ENCODE assay signal across 25 cellular contexts in the genomic region with DNA sequence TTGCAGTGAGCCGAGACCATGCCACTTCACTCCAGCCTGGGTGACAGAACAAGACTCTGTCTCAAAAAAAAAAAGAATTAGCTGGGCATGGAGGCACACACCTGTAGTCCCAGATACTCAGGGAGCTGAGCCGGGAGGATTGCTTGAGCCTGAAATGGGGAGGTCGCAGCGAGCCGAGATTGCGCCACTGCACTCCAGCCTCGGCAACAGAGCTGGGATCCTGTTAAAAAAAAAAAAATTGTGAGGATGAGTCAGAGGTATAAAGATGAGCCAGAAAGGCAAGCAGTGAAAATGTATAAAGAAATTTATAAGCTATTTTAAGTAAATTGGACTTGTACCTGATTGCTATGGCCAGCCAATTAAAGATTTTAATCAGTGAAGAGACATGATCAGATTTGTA. TPM values are rescaled to one million over a fixed set of nuclear protein-coding genes. Genes with fewer than 3 reads are reported as not detected.
A peak's percentile ranks its signal among the peaks of the same experiment; 100 is the strongest.
DNase-seq lines count a peak whose midpoint lies in the region; ATAC-seq and TF ChIP-seq lines count a peak whose summit lies in the region.
"Had no signal": no experiment of that assay in that cellular context is flagged by ENCODE, and none has a peak within 500 bp of the region (broad histone marks: within the 10 kb centered on the region; RNA-seq: fewer than 3 reads in every experiment).

No MANE protein-coding gene starts in this region.

- DNase-seq in DMS79 (lab: John Stamatoyannopoulos, UW) = peak; percentile 2
- DNase-seq in DMS79 treated with DMSO at 0.1 percent for 48 hours (lab: John Stamatoyannopoulos, UW) = no peak
- DNase-seq in RPMI7951 (ENCODE audit: low read depth) = peak; percentile 19
- peak; percentile 57 for DNase-seq in fibroblast of gingiva (ENCODE audit: low read depth)
- no peak for DNase-seq in vagina (ENCODE audit: extremely low spot score in 2 of 2)
- no peak for DNase-seq in SK-N-DZ (ENCODE audit: low spot score)
- DNase-seq in NCI-H2107 (lab: John Stamatoyannopoulos, UW) = no peak
- DNase-seq: activated CD8-positive, alpha-beta T cell treated with anti-CD3 and anti-CD28 coated beads, Interleukin-2, amount 10 ng/mL, durations not matched to agents 7 days and 5 days; cerebellar nuclear complex; dorsolateral prefrontal cortex; heart left ventricle; Kasumi-1; kidney glomerular epithelial cell; NCI-H1105 treated with DMSO at 0.1 percent for 48 hours; NCI-H2029; NCI-H526 treated with DMSO at 0.1 percent for 48 hours; stimulated activated CD4-positive, alpha-beta T cell treated with anti-CD3 and anti-CD28 coated beads, Interleukin-4, amount 100 ng/mL, for 4 hours; T-helper 17 cell; upper lobe of right lung had no signal

- TF ChIP-seq POLR2A in vagina (IDR thresholded peaks at IDR 0.05) = no peak

- intact Hi-C loops in vagina (cut with DNase I) = no loop called here

- no peak overlapping the region for H3K4me3 ChIP-seq in vagina
- H3K4me3 ChIP-seq: dorsolateral prefrontal cortex, heart left ventricle, lung, upper lobe of right lung had no signal

- no peaks in the 10 kb centered on the region for H3K36me3 ChIP-seq in vagina
- H3K36me3 ChIP-seq: heart left ventricle, upper lobe of right lung had no signal

- ATAC-seq in GM21717 (IDR thresholded peaks at IDR 0.05; ENCODE audit: unreplicated experiment) = no peak
- ATAC-seq: activated CD8-positive, alpha-beta T cell treated with anti-CD3 and anti-CD28 coated beads, Interleukin-2, amount 10 ng/mL, durations not matched to agents 7 days and 5 days; heart left ventricle; SK-N-SH treated with all-trans-retinoic acid at 6 μM for 48 hours; stimulated activated memory B cell treated with anti-CD40 and anti-IgM and Interleukin-4, amounts not matched to agents 10 μg/mL and 1 μg/mL and 100 μg/mL, for 72 hours; T-helper 17 cell; upper lobe of right lung had no signal

- H3K27me3 ChIP-seq in vagina = no peaks in the 10 kb centered on the region
- H3K27me3 ChIP-seq: dorsolateral prefrontal cortex, heart left ventricle, upper lobe of right lung had no signal

- H3K9me3 ChIP-seq in vagina = no peaks in the 10 kb centered on the region
- H3K9me3 ChIP-seq: upper lobe of right lung had no signal

- H3K27ac ChIP-seq in vagina = peak overlapping the region; percentile 27
- H3K27ac ChIP-seq: 22Rv1, dorsolateral prefrontal cortex, heart left ventricle, HL-60, upper lobe of right lung had no signal

- TF ChIP-seq CTCF in vagina (IDR thresholded peaks at IDR 0.05) = no peak

- peaks cover 5% of the 10 kb centered on the region for H3K4me1 ChIP-seq in vagina
- H3K4me1 ChIP-seq: heart left ventricle, upper lobe of right lung had no signal

RNA-seq across cellular contexts. Expression of a gene that starts 21.1 kb away (rescaled TPM):
- 9.0 and 9.2 TPM in 2 replicates for total RNA-seq in RPMI7951 (2014; rRNA removed; shearing (Covaris generic))
- 8.1 TPM for total RNA-seq in vagina
- 16.3 and 17.9 TPM in 2 replicates for polyA plus RNA-seq in SK-N-DZ (2014; cell fraction: cytosol; rRNA removed)
- 3.6 and 4.3 TPM in 2 replicates for polyA plus RNA-seq in SK-N-DZ (2014; cell fraction: nucleus; rRNA removed)

RNA-seq across cellular contexts. Expression of a gene that starts 50.1 kb away (rescaled TPM):
- 9.5 and 11.5 TPM in 2 replicates for total RNA-seq in RPMI7951 (2014; rRNA removed; shearing (Covaris generic))
- 13.5 TPM for total RNA-seq in vagina
- 8.4 and 9.4 TPM in 2 replicates for polyA plus RNA-seq in SK-N-DZ (2014; cell fraction: cytosol; rRNA removed)
- polyA plus RNA-seq in SK-N-DZ (2014; cell fraction: nucleus; rRNA removed) = 12.1 and 13.9 TPM in 2 replicates

Comparison
In these comparisons a context has a peak if more than half of its experiments do, and no peak if none do; other contexts are left out.
1. DNase-seq: peak in DMS79 (single experiment), RPMI7951 (single experiment) and fibroblast of gingiva (single experiment); none in DMS79 treated with DMSO at 0.1 percent for 48 hours (single experiment), vagina (0 of 2), SK-N-DZ (single experiment) and NCI-H2107 (single experiment).